10 cellular contexts compared by ENCODE assay signal in the genomic region with DNA sequence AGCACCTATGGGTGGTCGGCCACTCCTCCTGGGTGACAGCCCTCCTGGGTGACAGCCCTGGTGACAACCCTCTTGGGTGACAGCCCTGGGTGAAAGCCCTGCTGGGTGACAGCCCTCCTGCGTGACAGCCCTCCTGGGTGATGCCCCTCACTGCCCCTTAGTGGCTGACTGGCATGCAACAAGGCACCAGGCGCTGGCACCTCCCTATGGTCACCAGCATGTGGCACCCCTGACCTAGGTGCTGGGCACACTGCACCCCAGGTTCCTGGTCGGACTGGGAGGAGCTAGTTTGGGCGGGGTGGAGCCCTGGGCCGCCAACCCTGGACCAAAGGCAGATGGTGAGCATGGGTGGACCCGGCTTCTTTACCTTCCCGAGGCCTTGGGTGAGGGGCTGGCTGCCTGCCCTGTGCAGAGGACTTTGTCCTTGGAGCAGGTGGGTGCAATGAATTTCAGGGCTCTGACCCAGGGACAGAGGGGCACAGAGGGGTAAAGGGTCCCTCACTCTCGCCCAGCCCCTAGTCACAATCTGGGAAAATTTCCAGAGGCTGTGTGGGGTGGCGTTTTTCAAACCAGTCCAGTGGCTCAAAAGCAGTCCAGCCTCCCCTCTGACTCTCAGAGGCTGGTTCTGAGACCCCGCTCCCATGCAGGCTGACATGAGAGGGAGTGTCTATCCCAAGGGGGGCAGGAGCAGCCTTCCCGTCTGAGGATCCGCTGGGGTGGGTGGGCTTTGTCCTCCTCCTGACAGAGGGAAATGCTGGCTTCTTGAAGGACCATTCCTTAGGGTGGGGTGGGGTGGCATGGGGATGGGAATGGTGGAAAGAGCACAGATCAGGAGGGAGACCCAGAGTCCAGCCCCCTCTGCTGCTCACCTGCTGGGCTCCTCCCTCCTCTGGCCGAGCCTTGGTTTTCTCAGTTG. TPM values are rescaled to one million over a fixed set of nuclear protein-coding genes. Genes with fewer than 3 reads are reported as not detected.
DNase-seq lines count a peak whose midpoint lies in the region; ATAC-seq and TF ChIP-seq lines count a peak whose summit lies in the region.
"Had no signal": no experiment of that assay in that cellular context is flagged by ENCODE, and none has a peak within 500 bp of the region (broad histone marks: within the 10 kb centered on the region; RNA-seq: fewer than 3 reads in every experiment).

No MANE protein-coding gene starts in this region.

- H3K27me3 ChIP-seq in sigmoid colon, result no peaks in the 10 kb centered on the region

- H3K36me3 Mint-ChIP-seq in activated naive CD4-positive, alpha-beta T cell treated with anti-CD3 and anti-CD28 coated beads for 36 hours (ENCODE audit: low read depth), result no peaks in the 10 kb centered on the region
- no peaks in the 10 kb centered on the region for H3K36me3 Mint-ChIP-seq in activated CD4-positive, alpha-beta T cell treated with anti-CD3 and anti-CD28 coated beads, Interleukin-2, amount 10 ng/mL, durations not matched to agents 7 days and 5 days (ENCODE audit: low read depth)

- no peak for TF ChIP-seq POLR2A in sigmoid colon (IDR thresholded peaks at IDR 0.05)

- no peaks in the 10 kb centered on the region for H3K9me3 ChIP-seq in sigmoid colon

- TF ChIP-seq EP300 in sigmoid colon (IDR thresholded peaks at IDR 0.05), result no peak

- TF ChIP-seq CTCF in sigmoid colon (IDR thresholded peaks at IDR 0.05), result no peak

- DNase-seq in activated naive CD4-positive, alpha-beta T cell treated with anti-CD3 and anti-CD28 coated beads for 36 hours, result peak; percentile 26
- DNase-seq in activated naive CD4-positive, alpha-beta T cell treated with Interleukin-2 at 50 U/mL for 16 hours, result no peak
- DNase-seq in activated CD8-positive, alpha-beta memory T cell treated with anti-CD3 and anti-CD28 coated beads, Interleukin-2, amount 50 U/mL, for 4 hours, result peak; percentile 77
- DNase-seq in sigmoid colon (peak; percentile 35), kidney tubule cell (ENCODE audit: low spot score) (no peak)
- no peak for DNase-seq in stimulated activated CD4-positive, alpha-beta T cell treated with anti-CD3 and anti-CD28 coated beads, Interleukin-2, amount 100 ng/mL, for 24 hours
- no peak for DNase-seq in activated CD4-positive, alpha-beta T cell treated with anti-CD3 and anti-CD28 coated beads, Interleukin-2, amount 10 ng/mL, durations not matched to agents 7 days and 5 days
- DNase-seq: NCI-H1694 treated with DMSO at 0.1 percent for 48 hours had no signal

- POLR2A ChIA-PET in activated CD4-positive, alpha-beta T cell treated with anti-CD3 and anti-CD28 coated beads, Interleukin-2, amount 10 ng/mL, durations not matched to agents 7 days and 5 days (lab: Charles Lee), result no interaction called here

- H3K27ac ChIP-seq in sigmoid colon, result no peak overlapping the region

- CTCF ChIA-PET in activated naive CD4-positive, alpha-beta T cell treated with anti-CD3 and anti-CD28 coated beads for 36 hours (lab: Charles Lee), result no interaction called here
- CTCF ChIA-PET in activated CD4-positive, alpha-beta T cell treated with anti-CD3 and anti-CD28 coated beads, Interleukin-2, amount 10 ng/mL, durations not matched to agents 7 days and 5 days (lab: Charles Lee), result interaction anchor here (0.5 kb wide), 1 partner anchor 276 kb away, joined by 3 read pairs; no protein-coding TSS in a partner anchor

- H3K4me3 Mint-ChIP-seq in activated naive CD4-positive, alpha-beta T cell treated with anti-CD3 and anti-CD28 coated beads for 36 hours, result no peak overlapping the region
- H3K4me3 Mint-ChIP-seq in activated CD4-positive, alpha-beta T cell treated with anti-CD3 and anti-CD28 coated beads, Interleukin-2, amount 10 ng/mL, durations not matched to agents 7 days and 5 days, result no peak overlapping the region

- no peaks in the 10 kb centered on the region for H3K27me3 Mint-ChIP-seq in activated naive CD4-positive, alpha-beta T cell treated with anti-CD3 and anti-CD28 coated beads for 36 hours (ENCODE audit: low read depth)
- peaks cover 5% of the 10 kb centered on the region for H3K27me3 Mint-ChIP-seq in activated CD4-positive, alpha-beta T cell treated with anti-CD3 and anti-CD28 coated beads, Interleukin-2, amount 10 ng/mL, durations not matched to agents 7 days and 5 days

- H3K4me3 ChIP-seq in sigmoid colon, result no peak overlapping the region

- H3K9me3 Mint-ChIP-seq in activated naive CD4-positive, alpha-beta T cell treated with anti-CD3 and anti-CD28 coated beads for 36 hours, result no peaks in the 10 kb centered on the region
- H3K9me3 Mint-ChIP-seq in activated CD4-positive, alpha-beta T cell treated with anti-CD3 and anti-CD28 coated beads, Interleukin-2, amount 10 ng/mL, durations not matched to agents 7 days and 5 days, result no peaks in the 10 kb centered on the region

- intact Hi-C loops in activated naive CD4-positive, alpha-beta T cell treated with anti-CD3 and anti-CD28 coated beads for 36 hours (cut with micrococcal nuclease), result no loop called here
- intact Hi-C loops in sigmoid colon (cut with DNase I), result no loop called here

- no peak overlapping the region for H3K27ac Mint-ChIP-seq in activated naive CD4-positive, alpha-beta T cell treated with anti-CD3 and anti-CD28 coated beads for 36 hours
- no peak overlapping the region for H3K27ac Mint-ChIP-seq in activated CD4-positive, alpha-beta T cell treated with anti-CD3 and anti-CD28 coated beads, Interleukin-2, amount 10 ng/mL, durations not matched to agents 7 days and 5 days

- peaks cover 0 to 10% (median 7%) of the 10 kb centered on the region in 4 donors for H3K4me1 ChIP-seq in sigmoid colon

- WGBS in sigmoid colon, 2 donors, result 69 to 87% methylated on average over 14 of the region's 14 CpGs

- no peaks in the 10 kb centered on the region for H3K36me3 ChIP-seq in sigmoid colon

- H3K4me1 Mint-ChIP-seq in activated naive CD4-positive, alpha-beta T cell treated with anti-CD3 and anti-CD28 coated beads for 36 hours (ENCODE audit: low read depth), result no peaks in the 10 kb centered on the region
- H3K4me1 Mint-ChIP-seq in activated CD4-positive, alpha-beta T cell treated with anti-CD3 and anti-CD28 coated beads, Interleukin-2, amount 10 ng/mL, durations not matched to agents 7 days and 5 days, result peaks cover 4% of the 10 kb centered on the region

- peak; percentile 69 for ATAC-seq in HG03457 (IDR thresholded peaks at IDR 0.05; ENCODE audit: unreplicated experiment)

RNA-seq across cellular contexts. Expression of gene TNFRSF13B, which starts 25.9 kb away (rescaled TPM):
- total RNA-seq in activated naive CD4-positive, alpha-beta T cell treated with anti-CD3 and anti-CD28 coated beads for 36 hours, result not detected
- not detected for total RNA-seq in sigmoid colon
- polyA plus RNA-seq in sigmoid colon, result 10 to 100 TPM in 1 of 3 donors, not detected in 2; 15.2 TPM
- total RNA-seq in activated CD4-positive, alpha-beta T cell treated with anti-CD3 and anti-CD28 coated beads, Interleukin-2, amount 10 ng/mL, durations not matched to agents 7 days and 5 days, result not detected
- polyA plus RNA-seq: BJ had no signal

RNA-seq across cellular contexts. Expression of gene MPRIP, which starts 44.5 kb away (rescaled TPM):
- 100 to 1,000 TPM; 125 TPM for total RNA-seq in activated naive CD4-positive, alpha-beta T cell treated with anti-CD3 and anti-CD28 coated beads for 36 hours
- 100 to 1,000 TPM in 1 of 4 donors, 10 to 100 TPM in 3; 59.6 to 101 (median 80.4) TPM for total RNA-seq in sigmoid colon
- polyA plus RNA-seq in sigmoid colon, result 100 to 1,000 TPM in 1 of 3 donors, 10 to 100 TPM in 2; 43.2 to 113 (median 67.9) TPM
- 100 to 1,000 TPM; 234 to 261 TPM for total RNA-seq in activated CD4-positive, alpha-beta T cell treated with anti-CD3 and anti-CD28 coated beads, Interleukin-2, amount 10 ng/mL, durations not matched to agents 7 days and 5 days

Comparison
In these comparisons a context has a peak if more than half of its experiments do, and no peak if none do; other contexts are left out.
1. DNase-seq: peak in activated naive CD4-positive, alpha-beta T cell treated with anti-CD3 and anti-CD28 coated beads for 36 hours (single experiment), activated CD8-positive, alpha-beta memory T cell treated with anti-CD3 and anti-CD28 coated beads, Interleukin-2, amount 50 U/mL, for 4 hours (single experiment) and sigmoid colon (single experiment); none in activated naive CD4-positive, alpha-beta T cell treated with Interleukin-2 at 50 U/mL for 16 hours (single experiment), stimulated activated CD4-positive, alpha-beta T cell treated with anti-CD3 and anti-CD28 coated beads, Interleukin-2, amount 100 ng/mL, for 24 hours (0 of 2), activated CD4-positive, alpha-beta T cell treated with anti-CD3 and anti-CD28 coated beads, Interleukin-2, amount 10 ng/mL, durations not matched to agents 7 days and 5 days (single experiment) and kidney tubule cell (single experiment).